10 cellular contexts compared by ENCODE assay signal in the genomic region with DNA sequence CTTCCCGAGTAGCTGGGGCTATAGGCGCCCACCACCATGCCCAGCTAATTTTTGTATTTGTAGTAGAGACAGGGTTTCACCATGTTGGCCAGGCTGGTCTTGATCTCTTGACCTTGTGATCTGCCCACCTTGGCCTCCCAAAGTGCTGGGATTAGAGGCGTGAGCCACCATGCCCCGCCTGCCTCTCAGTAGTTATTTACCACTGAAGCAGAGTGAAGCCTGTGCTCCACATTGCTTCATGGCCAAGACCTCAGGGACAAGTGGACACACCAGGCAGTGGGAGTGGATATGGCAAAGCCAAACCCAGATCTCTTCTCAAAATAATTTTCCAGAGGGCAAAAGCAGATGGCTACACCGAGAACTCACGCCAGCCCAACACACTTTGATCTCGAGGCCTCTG. TPM values are rescaled to one million over a fixed set of nuclear protein-coding genes. Genes with fewer than 3 reads are reported as not detected.
"Had no signal": no experiment of that assay in that cellular context is flagged by ENCODE, and none has a peak within 500 bp of the region (broad histone marks: within the 10 kb centered on the region; RNA-seq: fewer than 3 reads in every experiment).

No MANE protein-coding gene starts in this region.

RNA-seq across cellular contexts. Expression of a gene that starts 1.2 kb away (rescaled TPM):
- total RNA-seq: activated CD4-positive, alpha-beta memory T cell treated with anti-CD3 and anti-CD28 coated beads, Interleukin-2, amount 10 ng/mL, durations not matched to agents 7 days and 5 days; activated CD4-positive, alpha-beta T cell treated with anti-CD3 and anti-CD28 coated beads, Interleukin-2, amount 10 ng/mL, durations not matched to agents 24 days and 14 days; activated naive CD4-positive, alpha-beta T cell treated with anti-CD3 and anti-CD28 coated beads for 36 hours; activated T-cell treated with anti-CD3 and anti-CD28 coated beads, Interleukin-2, amount 50 U/mL, for 72 hours; cardiac muscle cell; fibroblast of lung; osteoblast; renal cortical epithelial cell; smooth muscle cell had no signal
- polyA plus RNA-seq: fibroblast of lung, keratinocyte had no signal
